Comparison of ENCODE assay signal across 9 cellular contexts in genomic region chr12:1628671-1629337, GRCh38. TPM values are rescaled to one million over a fixed set of nuclear protein-coding genes. Genes with fewer than 3 reads are reported as not detected.
A peak's percentile ranks its signal among the peaks of the same experiment; 100 is the strongest.
DNase-seq lines count a peak whose midpoint lies in the region; ATAC-seq, FAIRE-seq and TF ChIP-seq lines count a peak whose summit lies in the region.
"Had no signal": no experiment of that assay in that cellular context is flagged by ENCODE, and none has a peak within 500 bp of the region (broad histone marks: within the 10 kb centered on the region; RNA-seq: fewer than 3 reads in every experiment).

Gene WNT5B (plus strand): TSS chr12:1629231. CDS start chr12:1631355, 2,124 bp downstream.

- H2AFZ ChIP-seq in HepG2 (ENCODE audit: low read length) = no peak within 1 kb of the TSS

- peaks cover 26% of the 10 kb centered on the region for H3K4me1 ChIP-seq in HepG2 (ENCODE audit: insufficient read depth, low read length)
- H3K4me1 ChIP-seq in subcutaneous abdominal adipose tissue (ENCODE audit: control insufficient read depth in 5 of 5, insufficient read depth in 5 of 5, low read length in 5 of 5) = peaks cover 0 to 56% (median 43%) of the 10 kb centered on the region in 5 donors

- H3K9me3 ChIP-seq in HepG2 (ENCODE audit: low read length) = no peaks in the 10 kb centered on the region
- H3K9me3 ChIP-seq in subcutaneous abdominal adipose tissue (ENCODE audit: control insufficient read depth in 5 of 5, low read length in 5 of 5) = no peaks in the 10 kb centered on the region

- peaks cover 1% of the 10 kb centered on the region for H3K36me3 Mint-ChIP-seq in T-helper 2 cell treated with Interferon-gamma antibody and Interleukin-4, amounts not matched to agents 5 μg/mL and 100 μg/mL, for 36 hours (ENCODE audit: low read depth)
- H3K36me3 Mint-ChIP-seq in activated naive CD8-positive, alpha-beta T cell treated with anti-CD3 and anti-CD28 coated beads, Interleukin-2, amount 50 U/mL, for 24 hours (ENCODE audit: low read depth) = no peaks in the 10 kb centered on the region

- DNase-seq in T-helper 2 cell treated with Interferon-gamma antibody and Interleukin-4, amounts not matched to agents 5 μg/mL and 100 μg/mL, for 36 hours (ENCODE audit: low spot score) = no peak
- DNase-seq in T-helper 2 cell (no peak), HepG2 (ENCODE audit: low spot score) (no peak), NCI-H2196 (lab: John Stamatoyannopoulos, UW; ENCODE audit: unreplicated experiment) (no peak), NCI-H146 (lab: John Stamatoyannopoulos, UW) (no peak), GM19239 (ENCODE audit: insufficient read length, low spot score) (no peak)
- no peak for DNase-seq in activated naive CD8-positive, alpha-beta T cell treated with anti-CD3 and anti-CD28 coated beads, Interleukin-2, amount 50 U/mL, for 24 hours

- H3K4me1 Mint-ChIP-seq in T-helper 2 cell treated with Interferon-gamma antibody and Interleukin-4, amounts not matched to agents 5 μg/mL and 100 μg/mL, for 36 hours (ENCODE audit: low read depth) = peaks cover 10% of the 10 kb centered on the region
- peaks cover 10% of the 10 kb centered on the region for H3K4me1 Mint-ChIP-seq in activated naive CD8-positive, alpha-beta T cell treated with anti-CD3 and anti-CD28 coated beads, Interleukin-2, amount 50 U/mL, for 24 hours

- TF ChIP-seq RAD21 in HepG2 (CRISPR knock-in tag; IDR thresholded peaks at IDR 0.05) = no peak

- H3K4me3 Mint-ChIP-seq in T-helper 2 cell treated with Interferon-gamma antibody and Interleukin-4, amounts not matched to agents 5 μg/mL and 100 μg/mL, for 36 hours = peak within 1 kb of the TSS; percentile 66
- H3K4me3 Mint-ChIP-seq in activated naive CD8-positive, alpha-beta T cell treated with anti-CD3 and anti-CD28 coated beads, Interleukin-2, amount 50 U/mL, for 24 hours = peak within 1 kb of the TSS; percentile 60

- WGBS in HepG2 (ENCODE audit: low lambda C conversion rate) = 32% methylated on average over 13 of the region's 17 CpGs

- H3K9ac ChIP-seq in HepG2 (ENCODE audit: insufficient read depth, low read depth, low read length) (no peak within 1 kb of the TSS), subcutaneous abdominal adipose tissue (ENCODE audit: low read length in 5 of 5) (peak within 1 kb of the TSS in 2 of 5 donors; percentile 9 to 62)

- H3K27ac ChIP-seq in HepG2 (ENCODE audit: extremely low read length, insufficient read depth, low read length) (no peak within 1 kb of the TSS), subcutaneous abdominal adipose tissue (ENCODE audit: low read depth, low read length) (no peak within 1 kb of the TSS)

- CTCF ChIA-PET in HepG2 (lab: Yijun Ruan, JAX; ENCODE audit: low intra/inter-chr PET ratio, low total read pairs) = no interaction called here

- in situ Hi-C loops in HepG2 (cut with HindIII; ENCODE audit: extremely low pct_ligation_motif_present, low pct_unique_long_range_greater_than_20kb) = no loop called here

- no peak for ATAC-seq in activated naive CD8-positive, alpha-beta T cell treated with anti-CD3 and anti-CD28 coated beads, Interleukin-2, amount 50 U/mL, for 24 hours
- no peak for ATAC-seq in HepG2

- no peak for TF ChIP-seq CTCF in HepG2 (CRISPR knock-in tag; IDR thresholded peaks at IDR 0.05)

- no peaks in the 10 kb centered on the region for H4K20me1 ChIP-seq in HepG2 (ENCODE audit: insufficient read depth, low read length)

- H3K4me2 ChIP-seq in HepG2 (ENCODE audit: low read depth, low read length) = peak within 1 kb of the TSS; percentile 77

- TF ChIP-seq POLR2A in HepG2 (IDR thresholded peaks at IDR 0.05; ENCODE audit: insufficient read depth in 1 of 2, low read depth in 2 of 2, low read length in 2 of 2) = no peak

- H3K27me3 ChIP-seq in HepG2 (ENCODE audit: control insufficient read depth in 1 of 2, insufficient read depth in 2 of 2, low read length in 2 of 2) = peaks cover 6 to 69% of the 10 kb centered on the region in 2 experiments; a peak in 4 of 5 replicates
- peaks cover 0 to 2% (median 0%) of the 10 kb centered on the region in 5 donors for H3K27me3 ChIP-seq in subcutaneous abdominal adipose tissue (ENCODE audit: control insufficient read depth in 5 of 5, insufficient read depth in 4 of 5, low read length in 5 of 5)

- no TSS peak for BruUV-seq in HepG2 (replicated peaks; lab: Mats Ljungman, UMichigan)

- peak within 1 kb of the TSS; percentile 19 for H3K27ac Mint-ChIP-seq in T-helper 2 cell treated with Interferon-gamma antibody and Interleukin-4, amounts not matched to agents 5 μg/mL and 100 μg/mL, for 36 hours
- no peak within 1 kb of the TSS for H3K27ac Mint-ChIP-seq in activated naive CD8-positive, alpha-beta T cell treated with anti-CD3 and anti-CD28 coated beads, Interleukin-2, amount 50 U/mL, for 24 hours

- POLR2A ChIA-PET in HepG2 (lab: Yijun Ruan, JAX) = no interaction called here

- H3K27me3 Mint-ChIP-seq in T-helper 2 cell treated with Interferon-gamma antibody and Interleukin-4, amounts not matched to agents 5 μg/mL and 100 μg/mL, for 36 hours (ENCODE audit: low read depth) = peaks cover 72% of the 10 kb centered on the region
- peaks cover 49% of the 10 kb centered on the region for H3K27me3 Mint-ChIP-seq in activated naive CD8-positive, alpha-beta T cell treated with anti-CD3 and anti-CD28 coated beads, Interleukin-2, amount 50 U/mL, for 24 hours

- no peaks in the 10 kb centered on the region for H3K79me2 ChIP-seq in HepG2 (ENCODE audit: insufficient read depth, low read length)

- H3K4me3 ChIP-seq in HepG2 (replicated peaks in 1 of 3; ENCODE audit: insufficient read depth in 1 of 3, low read depth in 2 of 3, low read length in 3 of 3) = peak within 1 kb of the TSS; percentile 28 to 62 (median 40); a peak in 5 of 6 replicates
- H3K4me3 ChIP-seq in subcutaneous abdominal adipose tissue (ENCODE audit: low read depth in 1 of 5, low read length in 5 of 5) = peak within 1 kb of the TSS; percentile 53 to 71 (median 64)

- intact Hi-C loops in HepG2 (cut with micrococcal nuclease; ENCODE audit: unreplicated experiment) = no loop called here

- FAIRE-seq in HepG2 (lab: Jason Lieb, UNC) (no peak), GM19239 (lab: Jason Lieb, UNC) (no peak)

- H3K9me3 Mint-ChIP-seq in T-helper 2 cell treated with Interferon-gamma antibody and Interleukin-4, amounts not matched to agents 5 μg/mL and 100 μg/mL, for 36 hours = no peaks in the 10 kb centered on the region
- no peaks in the 10 kb centered on the region for H3K9me3 Mint-ChIP-seq in activated naive CD8-positive, alpha-beta T cell treated with anti-CD3 and anti-CD28 coated beads, Interleukin-2, amount 50 U/mL, for 24 hours

- no peak for TF ChIP-seq EP300 in HepG2 (IDR thresholded peaks at IDR 0.05; ENCODE audit: low read depth in 2 of 2, low read length in 2 of 2)
- TF ChIP-seq EP300 in HepG2 (CRISPR knock-in tag; IDR thresholded peaks at IDR 0.05; ENCODE audit: borderline replicate concordance) = no peak

- H3K36me3 ChIP-seq in HepG2 (replicated peaks in 1 of 2; ENCODE audit: control insufficient read depth in 1 of 2, insufficient read depth in 2 of 2, low read length in 2 of 2) = no peaks in the 10 kb centered on the region
- H3K36me3 ChIP-seq in subcutaneous abdominal adipose tissue (ENCODE audit: control insufficient read depth in 5 of 5, insufficient read depth in 5 of 5, low read length in 5 of 5) = no peaks in the 10 kb centered on the region

TF ChIP-seq in HepG2, 621 proteins besides CTCF, POLR2A, EP300 and RAD21 (continues in another document):
- no peak for TF ChIP-seq TCF7L2 (IDR thresholded peaks at IDR 0.05; ENCODE audit: low read depth, low read length)
- TF ChIP-seq, protein P1, sequence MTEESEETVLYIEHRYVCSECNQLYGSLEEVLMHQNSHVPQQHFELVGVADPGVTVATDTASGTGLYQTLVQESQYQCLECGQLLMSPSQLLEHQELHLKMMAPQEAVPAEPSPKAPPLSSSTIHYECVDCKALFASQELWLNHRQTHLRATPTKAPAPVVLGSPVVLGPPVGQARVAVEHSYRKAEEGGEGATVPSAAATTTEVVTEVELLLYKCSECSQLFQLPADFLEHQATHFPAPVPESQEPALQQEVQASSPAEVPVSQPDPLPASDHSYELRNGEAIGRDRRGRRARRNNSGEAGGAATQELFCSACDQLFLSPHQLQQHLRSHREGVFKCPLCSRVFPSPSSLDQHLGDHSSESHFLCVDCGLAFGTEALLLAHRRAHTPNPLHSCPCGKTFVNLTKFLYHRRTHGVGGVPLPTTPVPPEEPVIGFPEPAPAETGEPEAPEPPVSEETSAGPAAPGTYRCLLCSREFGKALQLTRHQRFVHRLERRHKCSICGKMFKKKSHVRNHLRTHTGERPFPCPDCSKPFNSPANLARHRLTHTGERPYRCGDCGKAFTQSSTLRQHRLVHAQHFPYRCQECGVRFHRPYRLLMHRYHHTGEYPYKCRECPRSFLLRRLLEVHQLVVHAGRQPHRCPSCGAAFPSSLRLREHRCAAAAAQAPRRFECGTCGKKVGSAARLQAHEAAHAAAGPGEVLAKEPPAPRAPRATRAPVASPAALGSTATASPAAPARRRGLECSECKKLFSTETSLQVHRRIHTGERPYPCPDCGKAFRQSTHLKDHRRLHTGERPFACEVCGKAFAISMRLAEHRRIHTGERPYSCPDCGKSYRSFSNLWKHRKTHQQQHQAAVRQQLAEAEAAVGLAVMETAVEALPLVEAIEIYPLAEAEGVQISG (CRISPR knock-in tag; IDR thresholded peaks at IDR 0.05) = 0 out of 2 replicates have a peak, but pooled peaks have one; percentile 14
- TF ChIP-seq ARNT2 (CRISPR knock-in tag; IDR thresholded peaks at IDR 0.05; ENCODE audit: low read depth) = no peak

RNA-seq across cellular contexts. Expression of gene WNT5B, which starts in this region (rescaled TPM):
- total RNA-seq in HepG2 (2016; rRNA removed; fragmentation: Illumina TruSeq; extraction: Trizol) = 0.04 TPM in 1 of 2 replicates, not detected in the other
- total RNA-seq in HepG2 (2016; cell fraction: cytosol; rRNA removed; fragmentation: Illumina TruSeq; extraction: Trizol; ENCODE audit: low read depth) = not detected in 2 replicates
- total RNA-seq in HepG2 (2016; cell fraction: insoluble cytoplasmic fraction; rRNA removed; fragmentation: Illumina TruSeq; extraction: Trizol) = 0.06 TPM in 1 of 2 replicates, not detected in the other
- not detected in 2 replicates for total RNA-seq in HepG2 (2016; cell fraction: membrane; rRNA removed; fragmentation: Illumina TruSeq; extraction: Trizol)
- total RNA-seq in HepG2 (2016; cell fraction: nucleus; rRNA removed; fragmentation: Illumina TruSeq; extraction: Trizol) = not detected in 2 replicates
- polyA plus RNA-seq in HepG2 (2011; rRNA removed) = not detected in 2 replicates
- polyA plus RNA-seq in HepG2 (2011; cell fraction: cytosol; rRNA removed) = 0.04 TPM in 2 replicates
- not detected in 2 replicates for polyA plus RNA-seq in HepG2 (2011; cell fraction: nucleus; rRNA removed)
- not detected in 2 replicates for polyA plus RNA-seq in HepG2 (2012)
- not detected in 2 replicates for polyA plus RNA-seq in HepG2 (2016; cell fraction: cytosol; fragmentation: Illumina TruSeq; extraction: Trizol; ENCODE audit: low read depth)
- polyA plus RNA-seq in HepG2 (2016; cell fraction: insoluble cytoplasmic fraction; fragmentation: Illumina TruSeq; extraction: Trizol; ENCODE audit: low read depth) = not detected in 2 replicates
- not detected in 2 replicates for polyA plus RNA-seq in HepG2 (2016; cell fraction: membrane; fragmentation: Illumina TruSeq; extraction: Trizol; ENCODE audit: low read depth)
- polyA plus RNA-seq in HepG2 (2016; cell fraction: nucleus; fragmentation: Illumina TruSeq; extraction: Trizol; ENCODE audit: insufficient read depth, low read depth) = not detected in 2 replicates
- not detected in 2 replicates for polyA minus RNA-seq in HepG2 (2011; rRNA and poly(A)+ RNA removed; ENCODE audit: low replicate concordance)
- polyA minus RNA-seq in HepG2 (2011; cell fraction: cytosol; rRNA and poly(A)+ RNA removed) = not detected in 2 replicates
- polyA minus RNA-seq in HepG2 (2011; cell fraction: nucleus; rRNA and poly(A)+ RNA removed) = not detected in 2 replicates
- total RNA-seq: activated CD8-positive, alpha-beta memory T cell treated with anti-CD3 and anti-CD28 coated beads for 36 hours had no signal
